In the genomic region with DNA sequence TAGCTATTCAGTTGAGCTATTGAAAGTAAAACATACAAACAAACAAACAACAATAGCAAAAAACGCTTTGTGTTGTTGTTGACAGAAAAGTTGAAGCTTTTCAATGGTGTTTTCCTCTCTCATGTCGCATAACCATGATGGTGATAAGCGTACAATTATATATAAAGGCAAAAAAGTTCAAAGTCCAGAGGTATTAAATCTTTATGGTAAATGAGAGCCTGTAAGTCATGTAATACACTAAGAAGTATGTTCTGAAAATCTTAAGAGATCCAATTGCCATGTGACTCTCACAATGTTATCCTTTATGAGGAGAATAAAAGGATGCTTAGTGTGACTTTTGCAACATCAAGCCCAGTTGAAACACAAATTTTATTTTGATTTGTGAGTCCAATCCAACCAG, we compare ENCODE assay signal across 20 cellular contexts.
A peak's percentile ranks its signal among the peaks of the same experiment; 100 is the strongest.
DNase-seq lines count a peak whose midpoint lies in the region; ATAC-seq, FAIRE-seq and TF ChIP-seq lines count a peak whose summit lies in the region.
"Had no signal": no experiment of that assay in that cellular context is flagged by ENCODE, and none has a peak within 500 bp of the region (broad histone marks: within the 10 kb centered on the region; RNA-seq: fewer than 3 reads in every experiment).

No MANE protein-coding gene starts in this region.

- no peaks in the 10 kb centered on the region for H3K4me1 ChIP-seq in astrocyte (ENCODE audit: insufficient read depth, low read length)

- DNase-seq in astrocyte (ENCODE audit: low read depth) = no peak
- no peak for DNase-seq in left colon
- DNase-seq in medulla oblongata (ENCODE audit: extremely low spot score) = peak; percentile 30
- DNase-seq in pons (ENCODE audit: low spot score) = peak; percentile 72
- DNase-seq in NCI-H446 (lab: John Stamatoyannopoulos, UW) = no peak
- DNase-seq in brain microvascular endothelial cell = no peak
- no peak for DNase-seq in NOMO-1 (lab: John Stamatoyannopoulos, UW; ENCODE audit: unreplicated experiment in 2 of 2)
- DNase-seq: 8988T; Caco-2; CD4-positive, alpha-beta T cell; HCEC 1CT had no signal

- H4K20me1 ChIP-seq in astrocyte (ENCODE audit: insufficient read depth, low read length) = no peaks in the 10 kb centered on the region

- intact Hi-C loops in left colon (cut with DNase I, micrococcal nuclease) = no loop called here

- H3K27me3 ChIP-seq in astrocyte (ENCODE audit: insufficient read depth, low read length) = no peaks in the 10 kb centered on the region
- H3K27me3 ChIP-seq in brain microvascular endothelial cell (replicated peaks) = no peaks in the 10 kb centered on the region

- H3K4me3 Mint-ChIP-seq in astrocyte (ENCODE audit: unreplicated experiment) = no peak overlapping the region
- H3K4me3 Mint-ChIP-seq: CD4-positive, alpha-beta T cell; GM23338; IgD-negative memory B cell had no signal

- H3K4me1 Mint-ChIP-seq in astrocyte (ENCODE audit: low read depth, unreplicated experiment) = no peaks in the 10 kb centered on the region

- H3K4me3 ChIP-seq in astrocyte (ENCODE audit: insufficient read depth, low read depth, low read length) = no peak overlapping the region
- no peak overlapping the region for H3K4me3 ChIP-seq in brain microvascular endothelial cell (ENCODE audit: low read depth, low read length)
- H3K4me3 ChIP-seq: GM23338 had no signal

- H3K27ac Mint-ChIP-seq in astrocyte (ENCODE audit: unreplicated experiment) = no peak overlapping the region
- H3K27ac Mint-ChIP-seq: CD4-positive, alpha-beta T cell; IgD-negative memory B cell had no signal

- H3K9me3 ChIP-seq in astrocyte (ENCODE audit: insufficient read depth, low read depth, low read length) = no peaks in the 10 kb centered on the region
- H3K9me3 ChIP-seq: Caco-2 had no signal

- no peaks in the 10 kb centered on the region for H3K36me3 Mint-ChIP-seq in astrocyte (ENCODE audit: low read depth, unreplicated experiment)

- no peak overlapping the region for H3K27ac ChIP-seq in astrocyte (ENCODE audit: low read depth, low read length)
- no peak overlapping the region for H3K27ac ChIP-seq in brain microvascular endothelial cell
- H3K27ac ChIP-seq: C4-2B had no signal

- ATAC-seq in left colon = peak; percentile 63
- no peak for ATAC-seq in GM19351 (IDR thresholded peaks at IDR 0.05; ENCODE audit: unreplicated experiment)
- ATAC-seq: GM23338, HepG2 had no signal

- H3K9ac ChIP-seq in astrocyte (ENCODE audit: low read length) = no peak overlapping the region

- TF ChIP-seq CTCF in astrocyte (IDR thresholded peaks at IDR 0.05; ENCODE audit: insufficient read depth, low read depth, low read length) (no peak), brain microvascular endothelial cell (IDR thresholded peaks at IDR 0.05; ENCODE audit: low read depth, low read length, missing control alignments) (no peak)

- H3K4me2 ChIP-seq in astrocyte (ENCODE audit: low read length) = no peak overlapping the region
- H3K4me2 ChIP-seq: GM23338 had no signal

- H2AFZ ChIP-seq in astrocyte (ENCODE audit: low read depth, low read length) = no peak overlapping the region
- H2AFZ ChIP-seq: GM23338 had no signal

- in situ Hi-C loops in brain microvascular endothelial cell (cut with HindIII; ENCODE audit: low pct_ligation_motif_present, low sequenced_read_pairs) = no loop called here

- H3K36me3 ChIP-seq in astrocyte (ENCODE audit: insufficient read depth, low read length) (no peaks in the 10 kb centered on the region), brain microvascular endothelial cell (replicated peaks) (no peaks in the 10 kb centered on the region)

- H3K27me3 Mint-ChIP-seq in astrocyte (ENCODE audit: low read depth, unreplicated experiment) = no peaks in the 10 kb centered on the region
- H3K27me3 Mint-ChIP-seq: CD4-positive, alpha-beta T cell; IgD-negative memory B cell had no signal

- no peaks in the 10 kb centered on the region for H3K9me3 Mint-ChIP-seq in astrocyte (ENCODE audit: unreplicated experiment)
- H3K9me3 Mint-ChIP-seq: CD4-positive, alpha-beta T cell; GM23338; IgD-negative memory B cell had no signal

- no peaks in the 10 kb centered on the region for H3K79me2 ChIP-seq in astrocyte (ENCODE audit: insufficient read depth, low read length)

- FAIRE-seq in astrocyte (lab: Jason Lieb, UNC) = peak; percentile 23
- FAIRE-seq: D721Med, G401.6, GM12891, H54, HepG2 had no signal

Comparison
In these comparisons a context has a peak if more than half of its experiments do, and no peak if none do; other contexts are left out.
1. DNase-seq: peak in medulla oblongata (single experiment) and pons (single experiment); none in astrocyte (single experiment), left colon (0 of 2), NCI-H446 (0 of 2), brain microvascular endothelial cell (single experiment) and NOMO-1 (0 of 2).